In genomic region chr17:48439875-48440505, GRCh38 we compare ENCODE assay signal across 10 cellular contexts. TPM values are rescaled to one million over a fixed set of nuclear protein-coding genes. Genes with fewer than 3 reads are reported as not detected.
DNase-seq lines count a peak whose midpoint lies in the region; ATAC-seq, FAIRE-seq and TF ChIP-seq lines count a peak whose summit lies in the region.
"Had no signal": no experiment of that assay in that cellular context is flagged by ENCODE, and none has a peak within 500 bp of the region (broad histone marks: within the 10 kb centered on the region; RNA-seq: fewer than 3 reads in every experiment).

No MANE protein-coding gene starts in this region.

- no peak for TF ChIP-seq CTCF in OCI-LY3 (IDR thresholded peaks at IDR 0.05; ENCODE audit: low read depth, low read length)
- TF ChIP-seq CTCF in pancreas (IDR thresholded peaks at IDR 0.05): no peak

- ATAC-seq in pancreas: peak in 3 of 4 donors; percentile 56 to 66 (median 66)
- no peak for ATAC-seq in HG03571 (IDR thresholded peaks at IDR 0.05; ENCODE audit: unreplicated experiment)
- ATAC-seq: Panc1 had no signal

- WGBS in pancreas, 2 donors: 49 to 61% methylated on average over 8 of the region's 8 CpGs

- H3K9me3 ChIP-seq in OCI-LY3 (ENCODE audit: insufficient read depth, low read length) (no peaks in the 10 kb centered on the region), pancreas (no peaks in the 10 kb centered on the region)

- peak overlapping the region; percentile 65 for H3K27ac ChIP-seq in OCI-LY3 (ENCODE audit: low read length)
- H3K27ac ChIP-seq in pancreas: no peak overlapping the region

- peak overlapping the region; percentile 73 for H2AFZ ChIP-seq in OCI-LY3 (ENCODE audit: low read depth, low read length)

- H3K4me1 ChIP-seq in OCI-LY3 (ENCODE audit: low read length) (peaks cover 47% of the 10 kb centered on the region), pancreas (no peaks in the 10 kb centered on the region)

- intact Hi-C loops in pancreas (cut with DNase I): no loop called here

- no peaks in the 10 kb centered on the region for H4K20me1 ChIP-seq in OCI-LY3 (ENCODE audit: insufficient read depth, low read length)

- H3K9ac ChIP-seq in OCI-LY3 (ENCODE audit: low read length): peak overlapping the region; percentile 21; the same call in 1 of the 2 replicates

- TF ChIP-seq POLR2A in GM19099 (IDR thresholded peaks at IDR 0.05; ENCODE audit: extremely low read depth, insufficient read length, low read depth): peak; percentile 31

- no peak for FAIRE-seq in pancreas (lab: Jason Lieb, UNC)
- FAIRE-seq: H1 had no signal

- DNase-seq in activated effector memory CD4-positive, alpha-beta T cell treated with anti-CD3 and anti-CD28 coated beads, Interleukin-2, amount 50 U/mL, for 16 hours: peak; percentile 76
- DNase-seq in pancreas (peak in 3 of 6 donors; percentile 12 to 46 (median 21)), A172 (ENCODE audit: low spot score) (no peak), superior temporal gyrus (ENCODE audit: extremely low spot score) (no peak), iPS-NIHi11 (ENCODE audit: low spot score) (no peak)

- no peaks in the 10 kb centered on the region for H3K36me3 ChIP-seq in OCI-LY3 (replicated peaks; ENCODE audit: low read depth, low read length)
- H3K36me3 ChIP-seq in pancreas: no peaks in the 10 kb centered on the region

- H3K27me3 ChIP-seq in OCI-LY3 (ENCODE audit: low read depth, low read length): no peaks in the 10 kb centered on the region; the same call in 1 of the 2 replicates
- peaks cover 0 to 3% (median 0%) of the 10 kb centered on the region in 4 donors for H3K27me3 ChIP-seq in pancreas

- peak overlapping the region; percentile 61 for H3K4me2 ChIP-seq in OCI-LY3 (ENCODE audit: low read length)

- no peaks in the 10 kb centered on the region for H3K79me2 ChIP-seq in OCI-LY3 (ENCODE audit: low read length)

- H3K4me3 ChIP-seq in OCI-LY3 (ENCODE audit: low read length) (no peak overlapping the region; the same call in 1 of the 2 replicates), pancreas (no peak overlapping the region)

RNA-seq across cellular contexts. Expression of gene SKAP1, which starts 10.0 kb away (rescaled TPM):
- 1 to 10 TPM in 5 of 6 donors, under 1 TPM in 1; 0.92 to 5.2 (median 2.8) TPM for total RNA-seq in pancreas
- polyA plus RNA-seq in pancreas: 1 to 10 TPM; 2.9 to 3.2 TPM
- total RNA-seq in A172 (2014; rRNA removed; shearing (Covaris generic)): 2.6 TPM in 1 of 2 replicates, not detected in the other
- total RNA-seq: H1 had no signal
- polyA plus RNA-seq: H1 had no signal
